Comparison of ENCODE assay signal across 8 cellular contexts in genomic region chr16:77171750-77172635, GRCh38. TPM values are rescaled to one million over a fixed set of nuclear protein-coding genes. Genes with fewer than 3 reads are reported as not detected.
DNase-seq lines count a peak whose midpoint lies in the region; ATAC-seq and TF ChIP-seq lines count a peak whose summit lies in the region.

No MANE protein-coding gene starts in this region.

- no peak overlapping the region for H2AFZ ChIP-seq in HCT116 (ENCODE audit: low read depth, low read length, poor library complexity, severe bottlenecking)
- H2AFZ ChIP-seq in neural cell (ENCODE audit: low read depth, low read length), result no peak overlapping the region

- TF ChIP-seq EP300 in esophagus muscularis mucosa (IDR thresholded peaks at IDR 0.05) (no peak), neural cell (conservative IDR thresholded peaks at IDR 0.05; ENCODE audit: poor library complexity, severe bottlenecking) (no peak)

- POLR2A ChIA-PET in AG04450 (lab: Yijun Ruan, JAX), result no interaction called here
- POLR2A ChIA-PET in HCT116 (lab: Charles Lee), result interaction anchor here (1.0 kb wide), 1 partner anchor 1524 kb away, joined by 3 read pairs; the partner anchor contains the start of genes KARS1 and TERF2IP

- CTCF ChIA-PET in AG04450 (lab: Charles Lee) (interaction anchor here (0.6 to 3.5 kb wide), 50 partner anchors 10 to 1804 kb away, joined by 3 to 49 read pairs (median 4); partner anchors contain the start of gene MON1B), HCT116 (lab: Charles Lee) (interaction anchor here (0.6 to 3.5 kb wide), 24 partner anchors 8 to 1972 kb away, joined by 3 to 47 read pairs (median 4); partner anchors contain the start of genes CFDP1 and MON1B)

- no TSS peak for BruUV-seq in HCT116 (replicated peaks; lab: Mats Ljungman, UMichigan)

- intact Hi-C loops in HCT116 (cut with micrococcal nuclease) (loop anchor here (1.0 to 5.0 kb wide), 3 partner anchors 1370 to 1530 kb away; no protein-coding TSS in a partner anchor), esophagus muscularis mucosa (cut with DNase I) (loop anchor here (5.0 kb wide), 1 partner anchor 1385 kb away; no protein-coding TSS in a partner anchor)

- ATAC-seq in HCT116, result peak; percentile 87
- ATAC-seq in GM18858 (IDR thresholded peaks at IDR 0.05; ENCODE audit: unreplicated experiment), result no peak

- H3K4me1 ChIP-seq in HCT116 (ENCODE audit: control insufficient read depth in 1 of 2, insufficient read depth in 2 of 2, low read length in 2 of 2) (no peaks in the 10 kb centered on the region), esophagus muscularis mucosa (no peaks in the 10 kb centered on the region)

- H3K4me3 ChIP-seq in AG04450 (ENCODE audit: low read depth, low read length), result no peak overlapping the region
- no peak overlapping the region for H3K4me3 ChIP-seq in HCT116 (replicated peaks in 1 of 2; ENCODE audit: low read depth in 1 of 2, low read length in 2 of 2)
- H3K4me3 ChIP-seq in esophagus muscularis mucosa, result no peak overlapping the region
- no peak overlapping the region for H3K4me3 ChIP-seq in neural cell (ENCODE audit: low read length)

- TF ChIP-seq RAD21 in HCT116 (IDR thresholded peaks at IDR 0.05; ENCODE audit: low read depth) (peak; percentile 78), neural cell (conservative IDR thresholded peaks at IDR 0.05) (peak; percentile 94)

- H3K27me3 ChIP-seq in AG04450 (ENCODE audit: control insufficient read depth, insufficient read depth, low read length) (no peaks in the 10 kb centered on the region), HCT116 (ENCODE audit: insufficient read depth, low read length) (peaks cover 11% of the 10 kb centered on the region; the same call in 1 of the 2 replicates), esophagus muscularis mucosa (peaks cover 0 to 23% (median 2%) of the 10 kb centered on the region in 4 donors), neural cell (ENCODE audit: insufficient read depth, low read depth, low read length) (no peaks in the 10 kb centered on the region)

- no peaks in the 10 kb centered on the region for H3K9me2 ChIP-seq in HCT116 (ENCODE audit: insufficient read depth)
- no peaks in the 10 kb centered on the region for H3K9me2 ChIP-seq in neural cell (ENCODE audit: insufficient read depth, low read length)

- no peaks in the 10 kb centered on the region for H3K79me2 ChIP-seq in HCT116 (ENCODE audit: insufficient read depth, low read length)
- no peaks in the 10 kb centered on the region for H3K79me2 ChIP-seq in neural cell (replicated peaks; ENCODE audit: insufficient read depth, low read length)

- RAD21 ChIA-PET in HCT116 (lab: Charles Lee; ENCODE audit: low non-redundant PET in 1 of 2, low total read pairs in 2 of 2, uncharacterized antibody in 2 of 2, unreplicated experiment in 2 of 2), result interaction anchor here in 1 of 2 experiments (0.7 kb wide), 1 partner anchor 1386 kb away, joined by 4 read pairs; no protein-coding TSS in a partner anchor

- H3K27ac ChIP-seq in AG04450 (ENCODE audit: low read depth, low read length) (no peak overlapping the region), HCT116 (ENCODE audit: low read depth, low read length) (no peak overlapping the region), esophagus muscularis mucosa (replicated peaks in 1 of 4) (no peak overlapping the region), neural cell (ENCODE audit: low read length) (no peak overlapping the region)

- no peaks in the 10 kb centered on the region for H3F3A ChIP-seq in neural cell (ENCODE audit: insufficient read depth, low read length, poor library complexity, severe bottlenecking)

- H3K36me3 ChIP-seq in HCT116 (ENCODE audit: control insufficient read depth in 1 of 2, insufficient read depth in 2 of 2, low read length in 2 of 2) (no peaks in the 10 kb centered on the region), esophagus muscularis mucosa (no peaks in the 10 kb centered on the region), neural cell (ENCODE audit: insufficient read depth, low read length) (no peaks in the 10 kb centered on the region)

- TF ChIP-seq POLR2A in HCT116 (IDR thresholded peaks at IDR 0.05; ENCODE audit: borderline replicate concordance, extremely low read depth, insufficient read depth, insufficient read length) (no peak), esophagus muscularis mucosa (IDR thresholded peaks at IDR 0.05; ENCODE audit: low read depth) (no peak)

- in situ Hi-C loops in SK-MEL-5 (cut with HindIII; ENCODE audit: low pct_unique_long_range_greater_than_20kb, low sequenced_read_pairs), result no loop called here

- H3K9me3 ChIP-seq in AG04450 (ENCODE audit: control insufficient read depth, insufficient read depth, low read length), result no peaks in the 10 kb centered on the region
- H3K9me3 ChIP-seq in HCT116 (ENCODE audit: control insufficient read depth in 1 of 2, insufficient read depth in 1 of 2, low read depth in 1 of 2, low read length in 2 of 2), result no peaks in the 10 kb centered on the region
- H3K9me3 ChIP-seq in esophagus muscularis mucosa, result no peaks in the 10 kb centered on the region
- H3K9me3 ChIP-seq in neural cell (ENCODE audit: low read length), result no peaks in the 10 kb centered on the region

- no peaks in the 10 kb centered on the region for H4K20me1 ChIP-seq in HCT116 (ENCODE audit: insufficient read depth)
- no peaks in the 10 kb centered on the region for H4K20me1 ChIP-seq in neural cell (ENCODE audit: insufficient read depth)

- 55% methylated on average over 5 of the region's 5 CpGs for WGBS in esophagus muscularis mucosa

- peak; percentile 76 for TF ChIP-seq CTCF in AG04450 (IDR thresholded peaks at IDR 0.05; ENCODE audit: low read depth, low read length)
- peak; percentile 51 to 76 (median 62) for TF ChIP-seq CTCF in HCT116 (IDR thresholded peaks at IDR 0.05 in 2 of 3, conservative IDR thresholded peaks at IDR 0.05 in 1 of 3; ENCODE audit: borderline replicate concordance in 1 of 3, insufficient read depth in 1 of 3, low read depth in 2 of 3, low read length in 2 of 3)
- peak; percentile 57 to 72 (median 61) for TF ChIP-seq CTCF in esophagus muscularis mucosa (IDR thresholded peaks at IDR 0.05)
- TF ChIP-seq CTCF in neural cell (IDR thresholded peaks at IDR 0.05; ENCODE audit: poor library complexity, severe bottlenecking), result peak; percentile 87

- DNase-seq in AG04450 (ENCODE audit: low read depth, low spot score) (peak; percentile 16), GM03348 (ENCODE audit: low spot score) (peak; percentile 66), HCT116 (ENCODE audit: low read depth, low spot score) (peak; percentile 49), M059J (ENCODE audit: low read depth) (peak; percentile 63), SK-MEL-5 (ENCODE audit: low read depth, low spot score) (peak; percentile 74), esophagus muscularis mucosa (ENCODE audit: extremely low spot score) (no peak)

- H3K9ac ChIP-seq in HCT116 (ENCODE audit: low read length) (no peak overlapping the region), neural cell (ENCODE audit: low read length) (no peak overlapping the region)

- H3K4me2 ChIP-seq in HCT116 (ENCODE audit: low read length) (no peak overlapping the region), neural cell (ENCODE audit: low read length) (no peak overlapping the region)

TF ChIP-seq in HCT116, 20 proteins besides CTCF, POLR2A, EP300 and RAD21:
- no peak for TF ChIP-seq ZFX (IDR thresholded peaks at IDR 0.05)
- no peak for TF ChIP-seq ZNF274 (IDR thresholded peaks at IDR 0.05; ENCODE audit: low read depth, low read length)
- TF ChIP-seq EZH2 (IDR thresholded peaks at IDR 0.05), result no peak
TF ChIP-seq in HCT116: peak in this region for 0.

RNA-seq across cellular contexts. Expression of gene MON1B, which starts 19.0 kb away (rescaled TPM):
- 10.9 and 14.4 TPM in 2 replicates for polyA plus RNA-seq in AG04450 (2011; rRNA removed)
- polyA minus RNA-seq in AG04450 (2011; rRNA and poly(A)+ RNA removed), result 10.8 and 13.9 TPM in 2 replicates
- 34.7 TPM for total RNA-seq in HCT116 (2021; ENCODE audit: unreplicated experiment)
- 22.3 and 30.4 TPM in 2 replicates for polyA plus RNA-seq in HCT116 (2012)
- total RNA-seq in M059J (2014; rRNA removed; shearing (Covaris generic)), result 12.5 and 16.3 TPM in 2 replicates
- total RNA-seq in SK-MEL-5 (2014; rRNA removed; shearing (Covaris generic)), result 6.1 and 6.9 TPM in 2 replicates
- 50.5 and 52.4 TPM in 2 replicates for polyA plus RNA-seq in SK-MEL-5 (2015; cell fraction: cytosol; rRNA removed)
- 61.1 and 67.8 TPM in 2 replicates for polyA plus RNA-seq in SK-MEL-5 (2015; cell fraction: nucleus; rRNA removed)
- total RNA-seq in esophagus muscularis mucosa, result 10 to 100 TPM; 19.1 to 33.8 (median 29.1) TPM
- 11.6 and 12.2 TPM in 2 replicates for polyA plus RNA-seq in neural cell
- 15.1 and 15.9 TPM in 2 replicates for polyA minus RNA-seq in neural cell

RNA-seq across cellular contexts. Expression of gene SYCE1L, which starts 27.2 kb away (rescaled TPM):
- polyA plus RNA-seq in AG04450 (2011; rRNA removed) (0.10 and 0.15 TPM in 2 replicates), neural cell (1.7 and 3.4 TPM in 2 replicates)
- not detected in 2 replicates for polyA minus RNA-seq in AG04450 (2011; rRNA and poly(A)+ RNA removed)
- total RNA-seq in HCT116 (2021; ENCODE audit: unreplicated experiment) (25.7 TPM), esophagus muscularis mucosa (1 to 10 TPM in 1 of 4 donors, under 1 TPM in 1, not detected in 2; 0.57 to 4.3 TPM)
- 12.9 and 28.6 TPM in 2 replicates for polyA plus RNA-seq in HCT116 (2012)
- 0.39 TPM in 1 of 2 replicates, not detected in the other for total RNA-seq in M059J (2014; rRNA removed; shearing (Covaris generic))
- not detected in 2 replicates for total RNA-seq in SK-MEL-5 (2014; rRNA removed; shearing (Covaris generic))
- polyA plus RNA-seq in SK-MEL-5 (2015; cell fraction: cytosol; rRNA removed), result not detected in 2 replicates
- polyA plus RNA-seq in SK-MEL-5 (2015; cell fraction: nucleus; rRNA removed), result 0.43 TPM in 1 of 2 replicates, not detected in the other
- polyA minus RNA-seq in neural cell, result 2.3 TPM in 1 of 2 replicates, not detected in the other
